ENCODE assay signal across 1 cellular context in genomic region chr13:46665630-46666482, GRCh38.
TF ChIP-seq lines count a peak whose summit lies in the region.

No MANE protein-coding gene starts in this region.

TF ChIP-seq in HepG2, 621 proteins besides CTCF, POLR2A, EP300 and RAD21 (continued from another document and continues in another):
- TF ChIP-seq AHDC1 (CRISPR knock-in tag; IDR thresholded peaks at IDR 0.05; ENCODE audit: borderline replicate concordance) (no peak), NFE2L1 (CRISPR knock-in tag; IDR thresholded peaks at IDR 0.05; ENCODE audit: borderline replicate concordance) (no peak), ZFP36 (IDR thresholded peaks at IDR 0.05; ENCODE audit: borderline replicate concordance, low read depth, low read length, partially characterized antibody) (no peak), ZSCAN30 (CRISPR knock-in tag; IDR thresholded peaks at IDR 0.05) (no peak), ZNF883 (CRISPR knock-in tag; IDR thresholded peaks at IDR 0.05; ENCODE audit: not compliant biosample characterization) (no peak), SOX13 (IDR thresholded peaks at IDR 0.05) (no peak), SOX13 (CRISPR knock-in tag; conservative IDR thresholded peaks at IDR 0.05 in 1 of 2, IDR thresholded peaks at IDR 0.05 in 1 of 2) (peak in 1 of 2 experiments; percentile 47; a peak in 1 of 4 replicates), SOX6 (IDR thresholded peaks at IDR 0.05) (no peak), SOX6 (CRISPR knock-in tag; IDR thresholded peaks at IDR 0.05) (no peak), KLF11 (CRISPR knock-in tag; IDR thresholded peaks at IDR 0.05) (no peak), TEAD3 (CRISPR knock-in tag; optimal IDR thresholded peaks at IDR 0.05; ENCODE audit: borderline replicate concordance) (peak; percentile 47), FOXP1 (IDR thresholded peaks at IDR 0.05) (no peak), FOXP1 (CRISPR knock-in tag; IDR thresholded peaks at IDR 0.05) (0 out of 2 replicates have a peak, but pooled peaks have one; percentile 40), BORCS8-MEF2B (CRISPR knock-in tag; IDR thresholded peaks at IDR 0.05) (no peak), TBX3 (IDR thresholded peaks at IDR 0.05; ENCODE audit: borderline replicate concordance) (no peak), NR2C2 (CRISPR knock-in tag; IDR thresholded peaks at IDR 0.05; ENCODE audit: borderline replicate concordance) (no peak), ZNF761 (CRISPR knock-in tag; conservative IDR thresholded peaks at IDR 0.05) (no peak), REXO4 (CRISPR knock-in tag; IDR thresholded peaks at IDR 0.05; ENCODE audit: borderline replicate concordance) (no peak), KDM1A (CRISPR knock-in tag; IDR thresholded peaks at IDR 0.05) (no peak), ZNF350 (CRISPR knock-in tag; IDR thresholded peaks at IDR 0.05; ENCODE audit: borderline replicate concordance, low read depth) (no peak), FOSL2 (CRISPR knock-in tag; IDR thresholded peaks at IDR 0.05) (0 out of 2 replicates have a peak, but pooled peaks have one; percentile 9), NBN (conservative IDR thresholded peaks at IDR 0.05) (no peak), GPN1 (CRISPR knock-in tag; IDR thresholded peaks at IDR 0.05; ENCODE audit: borderline replicate concordance) (no peak), ATF4 (CRISPR knock-in tag; IDR thresholded peaks at IDR 0.05) (no peak), ZNF644 (CRISPR knock-in tag; IDR thresholded peaks at IDR 0.05; ENCODE audit: low read depth) (no peak), CAMTA2 (CRISPR knock-in tag; IDR thresholded peaks at IDR 0.05; ENCODE audit: borderline replicate concordance) (no peak), NFE2 (CRISPR knock-in tag; IDR thresholded peaks at IDR 0.05) (no peak), FOXK1 (CRISPR knock-in tag; IDR thresholded peaks at IDR 0.05; ENCODE audit: borderline replicate concordance, low read depth) (peak; percentile 59; the same call in 1 of the 2 replicates), AHR (CRISPR knock-in tag; IDR thresholded peaks at IDR 0.05) (no peak), TEAD2 (CRISPR knock-in tag; IDR thresholded peaks at IDR 0.05) (no peak), ZNF552 (CRISPR knock-in tag; IDR thresholded peaks at IDR 0.05; ENCODE audit: borderline replicate concordance) (no peak), SIX1 (CRISPR knock-in tag; IDR thresholded peaks at IDR 0.05; ENCODE audit: borderline replicate concordance) (no peak)
- TF ChIP-seq, protein P1, sequence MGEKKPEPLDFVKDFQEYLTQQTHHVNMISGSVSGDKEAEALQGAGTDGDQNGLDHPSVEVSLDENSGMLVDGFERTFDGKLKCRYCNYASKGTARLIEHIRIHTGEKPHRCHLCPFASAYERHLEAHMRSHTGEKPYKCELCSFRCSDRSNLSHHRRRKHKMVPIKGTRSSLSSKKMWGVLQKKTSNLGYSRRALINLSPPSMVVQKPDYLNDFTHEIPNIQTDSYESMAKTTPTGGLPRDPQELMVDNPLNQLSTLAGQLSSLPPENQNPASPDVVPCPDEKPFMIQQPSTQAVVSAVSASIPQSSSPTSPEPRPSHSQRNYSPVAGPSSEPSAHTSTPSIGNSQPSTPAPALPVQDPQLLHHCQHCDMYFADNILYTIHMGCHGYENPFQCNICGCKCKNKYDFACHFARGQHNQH (CRISPR knock-in tag; IDR thresholded peaks at IDR 0.05): no peak
- TF ChIP-seq, protein P2, sequence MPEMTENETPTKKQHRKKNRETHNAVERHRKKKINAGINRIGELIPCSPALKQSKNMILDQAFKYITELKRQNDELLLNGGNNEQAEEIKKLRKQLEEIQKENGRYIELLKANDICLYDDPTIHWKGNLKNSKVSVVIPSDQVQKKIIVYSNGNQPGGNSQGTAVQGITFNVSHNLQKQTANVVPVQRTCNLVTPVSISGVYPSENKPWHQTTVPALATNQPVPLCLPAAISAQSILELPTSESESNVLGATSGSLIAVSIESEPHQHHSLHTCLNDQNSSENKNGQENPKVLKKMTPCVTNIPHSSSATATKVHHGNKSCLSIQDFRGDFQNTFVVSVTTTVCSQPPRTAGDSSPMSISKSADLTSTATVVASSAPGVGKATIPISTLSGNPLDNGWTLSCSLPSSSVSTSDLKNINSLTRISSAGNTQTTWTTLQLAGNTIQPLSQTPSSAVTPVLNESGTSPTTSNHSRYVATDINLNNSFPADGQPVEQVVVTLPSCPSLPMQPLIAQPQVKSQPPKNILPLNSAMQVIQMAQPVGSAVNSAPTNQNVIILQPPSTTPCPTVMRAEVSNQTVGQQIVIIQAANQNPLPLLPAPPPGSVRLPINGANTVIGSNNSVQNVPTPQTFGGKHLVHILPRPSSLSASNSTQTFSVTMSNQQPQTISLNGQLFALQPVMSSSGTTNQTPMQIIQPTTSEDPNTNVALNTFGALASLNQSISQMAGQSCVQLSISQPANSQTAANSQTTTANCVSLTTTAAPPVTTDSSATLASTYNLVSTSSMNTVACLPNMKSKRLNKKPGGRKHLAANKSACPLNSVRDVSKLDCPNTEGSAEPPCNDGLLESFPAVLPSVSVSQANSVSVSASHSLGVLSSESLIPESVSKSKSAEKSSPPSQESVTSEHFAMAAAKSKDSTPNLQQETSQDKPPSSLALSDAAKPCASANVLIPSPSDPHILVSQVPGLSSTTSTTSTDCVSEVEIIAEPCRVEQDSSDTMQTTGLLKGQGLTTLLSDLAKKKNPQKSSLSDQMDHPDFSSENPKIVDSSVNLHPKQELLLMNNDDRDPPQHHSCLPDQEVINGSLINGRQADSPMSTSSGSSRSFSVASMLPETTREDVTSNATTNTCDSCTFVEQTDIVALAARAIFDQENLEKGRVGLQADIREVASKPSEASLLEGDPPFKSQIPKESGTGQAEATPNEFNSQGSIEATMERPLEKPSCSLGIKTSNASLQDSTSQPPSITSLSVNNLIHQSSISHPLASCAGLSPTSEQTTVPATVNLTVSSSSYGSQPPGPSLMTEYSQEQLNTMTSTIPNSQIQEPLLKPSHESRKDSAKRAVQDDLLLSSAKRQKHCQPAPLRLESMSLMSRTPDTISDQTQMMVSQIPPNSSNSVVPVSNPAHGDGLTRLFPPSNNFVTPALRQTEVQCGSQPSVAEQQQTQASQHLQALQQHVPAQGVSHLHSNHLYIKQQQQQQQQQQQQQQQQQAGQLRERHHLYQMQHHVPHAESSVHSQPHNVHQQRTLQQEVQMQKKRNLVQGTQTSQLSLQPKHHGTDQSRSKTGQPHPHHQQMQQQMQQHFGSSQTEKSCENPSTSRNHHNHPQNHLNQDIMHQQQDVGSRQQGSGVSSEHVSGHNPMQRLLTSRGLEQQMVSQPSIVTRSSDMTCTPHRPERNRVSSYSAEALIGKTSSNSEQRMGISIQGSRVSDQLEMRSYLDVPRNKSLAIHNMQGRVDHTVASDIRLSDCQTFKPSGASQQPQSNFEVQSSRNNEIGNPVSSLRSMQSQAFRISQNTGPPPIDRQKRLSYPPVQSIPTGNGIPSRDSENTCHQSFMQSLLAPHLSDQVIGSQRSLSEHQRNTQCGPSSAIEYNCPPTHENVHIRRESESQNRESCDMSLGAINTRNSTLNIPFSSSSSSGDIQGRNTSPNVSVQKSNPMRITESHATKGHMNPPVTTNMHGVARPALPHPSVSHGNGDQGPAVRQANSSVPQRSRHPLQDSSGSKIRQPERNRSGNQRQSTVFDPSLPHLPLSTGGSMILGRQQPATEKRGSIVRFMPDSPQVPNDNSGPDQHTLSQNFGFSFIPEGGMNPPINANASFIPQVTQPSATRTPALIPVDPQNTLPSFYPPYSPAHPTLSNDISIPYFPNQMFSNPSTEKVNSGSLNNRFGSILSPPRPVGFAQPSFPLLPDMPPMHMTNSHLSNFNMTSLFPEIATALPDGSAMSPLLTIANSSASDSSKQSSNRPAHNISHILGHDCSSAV (CRISPR knock-in tag; IDR thresholded peaks at IDR 0.05; ENCODE audit: borderline replicate concordance): no peak
- TF ChIP-seq, protein P3, sequence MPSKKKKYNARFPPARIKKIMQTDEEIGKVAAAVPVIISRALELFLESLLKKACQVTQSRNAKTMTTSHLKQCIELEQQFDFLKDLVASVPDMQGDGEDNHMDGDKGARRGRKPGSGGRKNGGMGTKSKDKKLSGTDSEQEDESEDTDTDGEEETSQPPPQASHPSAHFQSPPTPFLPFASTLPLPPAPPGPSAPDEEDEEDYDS (CRISPR knock-in tag; IDR thresholded peaks at IDR 0.05): peak; percentile 63
- TF ChIP-seq, protein P4, sequence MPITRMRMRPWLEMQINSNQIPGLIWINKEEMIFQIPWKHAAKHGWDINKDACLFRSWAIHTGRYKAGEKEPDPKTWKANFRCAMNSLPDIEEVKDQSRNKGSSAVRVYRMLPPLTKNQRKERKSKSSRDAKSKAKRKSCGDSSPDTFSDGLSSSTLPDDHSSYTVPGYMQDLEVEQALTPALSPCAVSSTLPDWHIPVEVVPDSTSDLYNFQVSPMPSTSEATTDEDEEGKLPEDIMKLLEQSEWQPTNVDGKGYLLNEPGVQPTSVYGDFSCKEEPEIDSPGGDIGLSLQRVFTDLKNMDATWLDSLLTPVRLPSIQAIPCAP (CRISPR knock-in tag; IDR thresholded peaks at IDR 0.05; ENCODE audit: low read depth): no peak
- TF ChIP-seq, protein P5, sequence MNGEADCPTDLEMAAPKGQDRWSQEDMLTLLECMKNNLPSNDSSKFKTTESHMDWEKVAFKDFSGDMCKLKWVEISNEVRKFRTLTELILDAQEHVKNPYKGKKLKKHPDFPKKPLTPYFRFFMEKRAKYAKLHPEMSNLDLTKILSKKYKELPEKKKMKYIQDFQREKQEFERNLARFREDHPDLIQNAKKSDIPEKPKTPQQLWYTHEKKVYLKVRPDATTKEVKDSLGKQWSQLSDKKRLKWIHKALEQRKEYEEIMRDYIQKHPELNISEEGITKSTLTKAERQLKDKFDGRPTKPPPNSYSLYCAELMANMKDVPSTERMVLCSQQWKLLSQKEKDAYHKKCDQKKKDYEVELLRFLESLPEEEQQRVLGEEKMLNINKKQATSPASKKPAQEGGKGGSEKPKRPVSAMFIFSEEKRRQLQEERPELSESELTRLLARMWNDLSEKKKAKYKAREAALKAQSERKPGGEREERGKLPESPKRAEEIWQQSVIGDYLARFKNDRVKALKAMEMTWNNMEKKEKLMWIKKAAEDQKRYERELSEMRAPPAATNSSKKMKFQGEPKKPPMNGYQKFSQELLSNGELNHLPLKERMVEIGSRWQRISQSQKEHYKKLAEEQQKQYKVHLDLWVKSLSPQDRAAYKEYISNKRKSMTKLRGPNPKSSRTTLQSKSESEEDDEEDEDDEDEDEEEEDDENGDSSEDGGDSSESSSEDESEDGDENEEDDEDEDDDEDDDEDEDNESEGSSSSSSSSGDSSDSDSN (CRISPR knock-in tag; IDR thresholded peaks at IDR 0.05): no peak
- TF ChIP-seq, protein P6, sequence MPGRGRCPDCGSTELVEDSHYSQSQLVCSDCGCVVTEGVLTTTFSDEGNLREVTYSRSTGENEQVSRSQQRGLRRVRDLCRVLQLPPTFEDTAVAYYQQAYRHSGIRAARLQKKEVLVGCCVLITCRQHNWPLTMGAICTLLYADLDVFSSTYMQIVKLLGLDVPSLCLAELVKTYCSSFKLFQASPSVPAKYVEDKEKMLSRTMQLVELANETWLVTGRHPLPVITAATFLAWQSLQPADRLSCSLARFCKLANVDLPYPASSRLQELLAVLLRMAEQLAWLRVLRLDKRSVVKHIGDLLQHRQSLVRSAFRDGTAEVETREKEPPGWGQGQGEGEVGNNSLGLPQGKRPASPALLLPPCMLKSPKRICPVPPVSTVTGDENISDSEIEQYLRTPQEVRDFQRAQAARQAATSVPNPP (CRISPR knock-in tag; IDR thresholded peaks at IDR 0.05): no peak
- TF ChIP-seq, protein P7, sequence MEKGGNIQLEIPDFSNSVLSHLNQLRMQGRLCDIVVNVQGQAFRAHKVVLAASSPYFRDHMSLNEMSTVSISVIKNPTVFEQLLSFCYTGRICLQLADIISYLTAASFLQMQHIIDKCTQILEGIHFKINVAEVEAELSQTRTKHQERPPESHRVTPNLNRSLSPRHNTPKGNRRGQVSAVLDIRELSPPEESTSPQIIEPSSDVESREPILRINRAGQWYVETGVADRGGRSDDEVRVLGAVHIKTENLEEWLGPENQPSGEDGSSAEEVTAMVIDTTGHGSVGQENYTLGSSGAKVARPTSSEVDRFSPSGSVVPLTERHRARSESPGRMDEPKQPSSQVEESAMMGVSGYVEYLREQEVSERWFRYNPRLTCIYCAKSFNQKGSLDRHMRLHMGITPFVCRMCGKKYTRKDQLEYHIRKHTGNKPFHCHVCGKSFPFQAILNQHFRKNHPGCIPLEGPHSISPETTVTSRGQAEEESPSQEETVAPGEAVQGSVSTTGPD (CRISPR knock-in tag; IDR thresholded peaks at IDR 0.05): no peak
